ENCODE assay signal across 1 cellular context in genomic region chr19:54190942-54191670, GRCh38.
TF ChIP-seq lines count a peak whose summit lies in the region.

Gene TSEN34 (plus strand): TSS chr19:54191308. CDS start chr19:54191365, 57 bp downstream.

TF ChIP-seq in HEK293, 187 proteins besides CTCF, POLR2A, EP300 and RAD21 (continued from another document):
- TF ChIP-seq PBX3 (CRISPR knock-in tag; IDR thresholded peaks at IDR 0.05) (peak; percentile 86), ZNF416 (tag by site-specific recombination; IDR thresholded peaks at IDR 0.05) (no peak), ZNF76 (tag by site-specific recombination; IDR thresholded peaks at IDR 0.05; ENCODE audit: borderline replicate concordance, low read depth) (peak; percentile 75; the same call in 1 of the 2 replicates), REST (tag by site-specific recombination; IDR thresholded peaks at IDR 0.05) (peak; percentile 63; the same call in 1 of the 2 replicates), ZNF302 (tag by site-specific recombination; IDR thresholded peaks at IDR 0.05; ENCODE audit: low read depth) (no peak), ZNF423 (tag by site-specific recombination; IDR thresholded peaks at IDR 0.05) (peak; percentile 70; the same call in 1 of the 2 replicates), ZNF10 (tag by site-specific recombination; IDR thresholded peaks at IDR 0.05) (peak; percentile 52; the same call in 1 of the 2 replicates), ZNF549 (tag by site-specific recombination; IDR thresholded peaks at IDR 0.05) (no peak), ZNF350 (tag by site-specific recombination; IDR thresholded peaks at IDR 0.05) (no peak), ZNF274 (IDR thresholded peaks at IDR 0.05; ENCODE audit: low read length) (no peak), ZNF274 (tag by site-specific recombination; IDR thresholded peaks at IDR 0.05; ENCODE audit: borderline replicate concordance) (no peak), ZNF449 (tag by site-specific recombination; IDR thresholded peaks at IDR 0.05) (0 out of 2 replicates have a peak, but pooled peaks have one; percentile 18), ZFHX2 (tag by site-specific recombination; conservative IDR thresholded peaks at IDR 0.05) (peak; percentile 65; the same call in 1 of the 2 replicates), ZEB2 (tag by site-specific recombination; IDR thresholded peaks at IDR 0.05) (0 out of 2 replicates have a peak, but pooled peaks have one; percentile 43), ZFP3 (tag by site-specific recombination; IDR thresholded peaks at IDR 0.05; ENCODE audit: low read depth) (no peak), GLIS2 (tag by site-specific recombination; IDR thresholded peaks at IDR 0.05) (peak; percentile 75; the same call in 1 of the 2 replicates), ZNF785 (tag by site-specific recombination; IDR thresholded peaks at IDR 0.05) (no peak), ZNF501 (tag by site-specific recombination; IDR thresholded peaks at IDR 0.05) (peak; percentile 49; the same call in 1 of the 2 replicates), ZNF707 (tag by site-specific recombination; IDR thresholded peaks at IDR 0.05) (no peak), ZXDB (tag by site-specific recombination; IDR thresholded peaks at IDR 0.05) (0 out of 2 replicates have a peak, but pooled peaks have one; percentile 65), TRIM28 (IDR thresholded peaks at IDR 0.05; ENCODE audit: borderline replicate concordance, low read length) (no peak), IKZF3 (tag by site-specific recombination; IDR thresholded peaks at IDR 0.05) (no peak), ZBTB6 (tag by site-specific recombination; IDR thresholded peaks at IDR 0.05) (peak; percentile 10; the same call in 1 of the 2 replicates), ZNF664 (tag by site-specific recombination; IDR thresholded peaks at IDR 0.05) (no peak), ZNF23 (tag by site-specific recombination; IDR thresholded peaks at IDR 0.05; ENCODE audit: borderline replicate concordance) (no peak), KLF9 (tag by site-specific recombination; IDR thresholded peaks at IDR 0.05; ENCODE audit: low read depth) (peak; percentile 99), ZNF600 (tag by site-specific recombination; IDR thresholded peaks at IDR 0.05) (peak; percentile 72; the same call in 1 of the 2 replicates), ZNF292 (tag by site-specific recombination; IDR thresholded peaks at IDR 0.05; ENCODE audit: borderline replicate concordance, low read depth) (no peak), ZNF544 (tag by site-specific recombination; IDR thresholded peaks at IDR 0.05) (no peak), SALL2 (tag by site-specific recombination; IDR thresholded peaks at IDR 0.05; ENCODE audit: borderline replicate concordance) (no peak), KLF1 (tag by site-specific recombination; IDR thresholded peaks at IDR 0.05) (peak; percentile 61; the same call in 1 of the 2 replicates), ZNF626 (tag by site-specific recombination; IDR thresholded peaks at IDR 0.05) (no peak), ZNF202 (tag by site-specific recombination; IDR thresholded peaks at IDR 0.05; ENCODE audit: borderline replicate concordance) (no peak), ZNF792 (tag by site-specific recombination; IDR thresholded peaks at IDR 0.05) (no peak), ZNF266 (tag by site-specific recombination; IDR thresholded peaks at IDR 0.05; ENCODE audit: low read depth) (no peak), KLF10 (tag by site-specific recombination; IDR thresholded peaks at IDR 0.05) (peak; percentile 88), SETDB1 (IDR thresholded peaks at IDR 0.05; ENCODE audit: insufficient read length, low read length) (no peak), GFI1B (tag by site-specific recombination; IDR thresholded peaks at IDR 0.05) (no peak), OSR2 (tag by site-specific recombination; IDR thresholded peaks at IDR 0.05) (0 out of 2 replicates have a peak, but pooled peaks have one; percentile 11), ZFP37 (tag by site-specific recombination; IDR thresholded peaks at IDR 0.05) (0 out of 2 replicates have a peak, but pooled peaks have one; percentile 39), HOXC10 (CRISPR knock-in tag; IDR thresholded peaks at IDR 0.05) (peak; percentile 89; the same call in 1 of the 2 replicates), KLF7 (tag by site-specific recombination; IDR thresholded peaks at IDR 0.05; ENCODE audit: borderline replicate concordance) (no peak), ZNF248 (tag by site-specific recombination; IDR thresholded peaks at IDR 0.05) (no peak)
- TF ChIP-seq, protein P1, sequence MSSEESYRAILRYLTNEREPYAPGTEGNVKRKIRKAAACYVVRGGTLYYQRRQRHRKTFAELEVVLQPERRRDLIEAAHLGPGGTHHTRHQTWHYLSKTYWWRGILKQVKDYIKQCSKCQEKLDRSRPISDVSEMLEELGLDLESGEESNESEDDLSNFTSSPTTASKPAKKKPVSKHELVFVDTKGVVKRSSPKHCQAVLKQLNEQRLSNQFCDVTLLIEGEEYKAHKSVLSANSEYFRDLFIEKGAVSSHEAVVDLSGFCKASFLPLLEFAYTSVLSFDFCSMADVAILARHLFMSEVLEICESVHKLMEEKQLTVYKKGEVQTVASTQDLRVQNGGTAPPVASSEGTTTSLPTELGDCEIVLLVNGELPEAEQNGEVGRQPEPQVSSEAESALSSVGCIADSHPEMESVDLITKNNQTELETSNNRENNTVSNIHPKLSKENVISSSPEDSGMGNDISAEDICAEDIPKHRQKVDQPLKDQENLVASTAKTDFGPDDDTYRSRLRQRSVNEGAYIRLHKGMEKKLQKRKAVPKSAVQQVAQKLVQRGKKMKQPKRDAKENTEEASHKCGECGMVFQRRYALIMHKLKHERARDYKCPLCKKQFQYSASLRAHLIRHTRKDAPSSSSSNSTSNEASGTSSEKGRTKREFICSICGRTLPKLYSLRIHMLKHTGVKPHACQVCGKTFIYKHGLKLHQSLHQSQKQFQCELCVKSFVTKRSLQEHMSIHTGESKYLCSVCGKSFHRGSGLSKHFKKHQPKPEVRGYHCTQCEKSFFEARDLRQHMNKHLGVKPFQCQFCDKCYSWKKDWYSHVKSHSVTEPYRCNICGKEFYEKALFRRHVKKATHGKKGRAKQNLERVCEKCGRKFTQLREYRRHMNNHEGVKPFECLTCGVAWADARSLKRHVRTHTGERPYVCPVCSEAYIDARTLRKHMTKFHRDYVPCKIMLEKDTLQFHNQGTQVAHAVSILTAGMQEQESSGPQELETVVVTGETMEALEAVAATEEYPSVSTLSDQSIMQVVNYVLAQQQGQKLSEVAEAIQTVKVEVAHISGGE (tag by site-specific recombination; conservative IDR thresholded peaks at IDR 0.05; ENCODE audit: low read depth), result 0 out of 2 replicates have a peak, but pooled peaks have one; percentile 17
- TF ChIP-seq, protein P2, sequence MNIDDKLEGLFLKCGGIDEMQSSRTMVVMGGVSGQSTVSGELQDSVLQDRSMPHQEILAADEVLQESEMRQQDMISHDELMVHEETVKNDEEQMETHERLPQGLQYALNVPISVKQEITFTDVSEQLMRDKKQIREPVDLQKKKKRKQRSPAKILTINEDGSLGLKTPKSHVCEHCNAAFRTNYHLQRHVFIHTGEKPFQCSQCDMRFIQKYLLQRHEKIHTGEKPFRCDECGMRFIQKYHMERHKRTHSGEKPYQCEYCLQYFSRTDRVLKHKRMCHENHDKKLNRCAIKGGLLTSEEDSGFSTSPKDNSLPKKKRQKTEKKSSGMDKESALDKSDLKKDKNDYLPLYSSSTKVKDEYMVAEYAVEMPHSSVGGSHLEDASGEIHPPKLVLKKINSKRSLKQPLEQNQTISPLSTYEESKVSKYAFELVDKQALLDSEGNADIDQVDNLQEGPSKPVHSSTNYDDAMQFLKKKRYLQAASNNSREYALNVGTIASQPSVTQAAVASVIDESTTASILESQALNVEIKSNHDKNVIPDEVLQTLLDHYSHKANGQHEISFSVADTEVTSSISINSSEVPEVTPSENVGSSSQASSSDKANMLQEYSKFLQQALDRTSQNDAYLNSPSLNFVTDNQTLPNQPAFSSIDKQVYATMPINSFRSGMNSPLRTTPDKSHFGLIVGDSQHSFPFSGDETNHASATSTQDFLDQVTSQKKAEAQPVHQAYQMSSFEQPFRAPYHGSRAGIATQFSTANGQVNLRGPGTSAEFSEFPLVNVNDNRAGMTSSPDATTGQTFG (tag by site-specific recombination; IDR thresholded peaks at IDR 0.05; ENCODE audit: borderline replicate concordance), result no peak
- TF ChIP-seq, protein P3, sequence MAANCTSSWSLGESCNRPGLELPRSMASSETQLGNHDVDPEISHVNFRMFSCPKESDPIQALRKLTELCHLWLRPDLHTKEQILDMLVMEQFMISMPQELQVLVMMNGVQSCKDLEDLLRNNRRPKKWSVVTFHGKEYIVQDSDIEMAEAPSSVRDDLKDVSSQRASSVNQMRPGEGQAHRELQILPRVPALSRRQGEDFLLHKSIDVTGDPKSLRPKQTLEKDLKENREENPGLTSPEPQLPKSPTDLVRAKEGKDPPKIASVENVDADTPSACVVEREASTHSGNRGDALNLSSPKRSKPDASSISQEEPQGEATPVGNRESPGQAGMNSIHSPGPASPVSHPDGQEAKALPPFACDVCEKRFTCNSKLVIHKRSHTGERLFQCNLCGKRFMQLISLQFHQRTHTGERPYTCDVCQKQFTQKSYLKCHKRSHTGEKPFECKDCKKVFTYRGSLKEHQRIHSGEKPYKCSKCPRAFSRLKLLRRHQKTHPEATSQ (tag by site-specific recombination; IDR thresholded peaks at IDR 0.05), result 0 out of 2 replicates have a peak, but pooled peaks have one; percentile 60
- TF ChIP-seq, protein P4, sequence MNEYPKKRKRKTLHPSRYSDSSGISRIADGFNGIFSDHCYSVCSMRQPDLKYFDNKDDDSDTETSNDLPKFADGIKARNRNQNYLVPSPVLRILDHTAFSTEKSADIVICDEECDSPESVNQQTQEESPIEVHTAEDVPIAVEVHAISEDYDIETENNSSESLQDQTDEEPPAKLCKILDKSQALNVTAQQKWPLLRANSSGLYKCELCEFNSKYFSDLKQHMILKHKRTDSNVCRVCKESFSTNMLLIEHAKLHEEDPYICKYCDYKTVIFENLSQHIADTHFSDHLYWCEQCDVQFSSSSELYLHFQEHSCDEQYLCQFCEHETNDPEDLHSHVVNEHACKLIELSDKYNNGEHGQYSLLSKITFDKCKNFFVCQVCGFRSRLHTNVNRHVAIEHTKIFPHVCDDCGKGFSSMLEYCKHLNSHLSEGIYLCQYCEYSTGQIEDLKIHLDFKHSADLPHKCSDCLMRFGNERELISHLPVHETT (tag by site-specific recombination; IDR thresholded peaks at IDR 0.05), result no peak
